Comparison of ENCODE assay signal across 14 cellular contexts in the genomic region with DNA sequence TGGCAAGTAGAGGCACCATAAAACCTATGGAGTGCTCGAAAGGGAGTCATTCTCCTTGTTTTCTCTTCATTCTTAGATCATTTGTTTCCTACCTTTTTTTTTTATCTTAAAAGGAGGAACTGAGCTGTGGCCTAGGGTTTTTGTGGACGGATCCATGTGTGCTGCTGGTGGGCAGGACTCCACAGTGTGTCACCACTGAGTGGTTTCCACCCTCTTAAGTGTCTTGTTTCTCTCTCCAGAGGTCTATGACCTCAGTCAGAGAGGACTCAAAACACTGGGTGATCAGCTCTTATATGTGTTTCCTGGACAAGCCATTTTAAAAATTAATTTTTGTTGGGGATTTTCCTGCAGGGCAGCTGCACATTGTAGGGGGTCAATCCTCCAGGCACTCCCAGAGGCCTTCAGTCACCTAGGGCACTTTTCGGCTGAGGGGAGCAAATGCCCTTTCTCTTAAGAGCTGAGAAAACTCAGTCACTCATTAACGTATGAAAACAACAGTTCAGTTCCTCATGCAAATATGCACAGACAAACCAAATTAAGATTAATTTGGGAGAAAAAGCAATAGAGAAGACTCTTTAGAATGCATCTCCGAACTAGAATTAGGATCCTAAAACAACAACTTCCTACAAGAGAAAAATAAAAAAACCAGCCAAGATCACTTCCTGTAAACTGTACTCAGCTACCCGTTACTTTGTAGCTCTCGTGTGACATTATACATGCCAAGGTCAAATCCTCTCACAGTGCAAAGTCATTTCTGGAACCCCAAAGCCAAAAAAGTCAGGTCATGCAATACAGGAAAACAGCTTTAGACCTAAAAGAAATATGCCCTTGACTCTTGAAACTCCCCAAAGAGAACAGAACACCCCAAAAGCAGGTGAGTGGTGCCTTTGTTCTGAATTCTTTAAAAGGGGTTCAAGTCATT. TPM values are rescaled to one million over a fixed set of nuclear protein-coding genes. Genes with fewer than 3 reads are reported as not detected.
DNase-seq lines count a peak whose midpoint lies in the region; ATAC-seq and TF ChIP-seq lines count a peak whose summit lies in the region.
"Had no signal": no experiment of that assay in that cellular context is flagged by ENCODE, and none has a peak within 500 bp of the region (broad histone marks: within the 10 kb centered on the region; RNA-seq: fewer than 3 reads in every experiment).

No MANE protein-coding gene starts in this region.

- DNase-seq in NK-92 (lab: John Stamatoyannopoulos, UW; ENCODE audit: unreplicated experiment), result no peak
- no peak for DNase-seq in iPS-NIHi7 (ENCODE audit: extremely low spot score)
- DNase-seq in NCI-H226, result no peak
- no peak for DNase-seq in esophagus squamous epithelium (lab: John Stamatoyannopoulos, UW)
- DNase-seq: activated T-cell treated with anti-CD3 and anti-CD28 coated beads, Interleukin-2, amount 50 U/mL, for 1 hour; aorta; left cardiac atrium; NCI-H345 had no signal

- H3K27ac Mint-ChIP-seq in dendritic cell treated with granulocyte-macrophage colony-stimulating factor and Interleukin-4, amounts not matched to agents 40 ng/mL and 50 ng/mL, for 4 days, result peak overlapping the region; percentile 77
- H3K27ac Mint-ChIP-seq: natural killer cell treated with Interleukin-12 subunit alpha and Interleukin-12 subunit beta and Interleukin-15 and Interleukin-18, amount 100 ng/mL, for 72 hours had no signal

- no peak overlapping the region for H3K4me3 Mint-ChIP-seq in dendritic cell treated with granulocyte-macrophage colony-stimulating factor and Interleukin-4, amounts not matched to agents 40 ng/mL and 50 ng/mL, for 4 days
- H3K4me3 Mint-ChIP-seq: natural killer cell treated with Interleukin-12 subunit alpha and Interleukin-12 subunit beta and Interleukin-15 and Interleukin-18, amount 100 ng/mL, for 72 hours had no signal

- H3K9me3 ChIP-seq in esophagus squamous epithelium, result peaks cover 0 to 15% (median 6%) of the 10 kb centered on the region in 3 donors

- H3K9me3 Mint-ChIP-seq in dendritic cell treated with granulocyte-macrophage colony-stimulating factor and Interleukin-4, amounts not matched to agents 40 ng/mL and 50 ng/mL, for 4 days, result peaks cover 38% of the 10 kb centered on the region

- TF ChIP-seq POLR2A in esophagus squamous epithelium (IDR thresholded peaks at IDR 0.05), result no peak

- intact Hi-C loops in dendritic cell treated with granulocyte-macrophage colony-stimulating factor and Interleukin-4, amounts not matched to agents 40 ng/mL and 50 ng/mL, for 4 days (cut with micrococcal nuclease), result no loop called here
- intact Hi-C loops in esophagus squamous epithelium (cut with DNase I), result no loop called here

- no peak overlapping the region for H3K4me3 ChIP-seq in esophagus squamous epithelium

- H3K36me3 Mint-ChIP-seq in dendritic cell treated with granulocyte-macrophage colony-stimulating factor and Interleukin-4, amounts not matched to agents 40 ng/mL and 50 ng/mL, for 4 days (ENCODE audit: low read depth), result no peaks in the 10 kb centered on the region
- H3K36me3 Mint-ChIP-seq: natural killer cell treated with Interleukin-12 subunit alpha and Interleukin-12 subunit beta and Interleukin-15 and Interleukin-18, amount 100 ng/mL, for 72 hours had no signal

- WGBS in esophagus squamous epithelium, 2 donors, result 54 to 69% methylated on average over 6 to 7 of the region's 7 CpGs

- no peaks in the 10 kb centered on the region for H3K27me3 ChIP-seq in esophagus squamous epithelium

- ATAC-seq in GM18508 (IDR thresholded peaks at IDR 0.05; ENCODE audit: insufficient read depth, unreplicated experiment) (peak; percentile 54), GM19468 (IDR thresholded peaks at IDR 0.05; ENCODE audit: extremely low read depth, unreplicated experiment) (peak; percentile 48), HG03196 (IDR thresholded peaks at IDR 0.05; ENCODE audit: unreplicated experiment) (peak; percentile 64)
- ATAC-seq: left cardiac atrium; natural killer cell treated with Interleukin-12 subunit alpha and Interleukin-12 subunit beta and Interleukin-15 and Interleukin-18, amount 100 ng/mL, for 72 hours had no signal

- no peaks in the 10 kb centered on the region for H3K36me3 ChIP-seq in esophagus squamous epithelium

- H3K4me1 ChIP-seq in esophagus squamous epithelium, result no peaks in the 10 kb centered on the region

- no peaks in the 10 kb centered on the region for H3K27me3 Mint-ChIP-seq in dendritic cell treated with granulocyte-macrophage colony-stimulating factor and Interleukin-4, amounts not matched to agents 40 ng/mL and 50 ng/mL, for 4 days

- H3K27ac ChIP-seq in esophagus squamous epithelium, result no peak overlapping the region

- H3K4me1 Mint-ChIP-seq in dendritic cell treated with granulocyte-macrophage colony-stimulating factor and Interleukin-4, amounts not matched to agents 40 ng/mL and 50 ng/mL, for 4 days (ENCODE audit: low read depth), result peaks cover 30% of the 10 kb centered on the region

- TF ChIP-seq CTCF in esophagus squamous epithelium (IDR thresholded peaks at IDR 0.05), result no peak

RNA-seq across cellular contexts. Expression of a gene that starts 27.6 kb away (rescaled TPM):
- 100 to 1,000 TPM in 3 of 4 donors, 10 to 100 TPM in 1; 84.3 to 214 (median 128) TPM for total RNA-seq in esophagus squamous epithelium
- total RNA-seq: aorta; frontal cortex; left cardiac atrium; natural killer cell treated with Interleukin-12 subunit alpha and Interleukin-12 subunit beta and Interleukin-15 and Interleukin-18, amount 100 ng/mL, for 72 hours had no signal
